In the genomic region with DNA sequence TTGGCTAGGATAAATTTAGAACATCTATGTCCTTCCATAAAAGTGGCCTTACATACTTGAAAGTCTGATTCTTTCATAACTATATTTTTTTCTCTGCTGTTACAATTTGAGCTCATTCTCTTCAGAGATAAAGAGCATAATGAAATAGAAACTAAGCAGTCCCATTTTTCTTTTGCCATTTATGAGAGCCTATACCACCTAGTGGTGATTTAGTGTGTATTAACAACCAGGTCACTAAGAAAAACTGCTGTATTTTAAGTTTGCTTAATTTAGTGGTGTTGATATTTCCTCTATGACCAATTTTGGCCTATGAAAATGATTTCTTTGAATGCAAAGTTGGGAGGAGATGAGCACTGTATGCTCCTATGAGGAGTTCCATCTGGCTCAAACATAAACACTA, we compare ENCODE assay signal across 13 cellular contexts.
DNase-seq lines count a peak whose midpoint lies in the region; ATAC-seq and TF ChIP-seq lines count a peak whose summit lies in the region.
"Had no signal": no experiment of that assay in that cellular context is flagged by ENCODE, and none has a peak within 500 bp of the region (broad histone marks: within the 10 kb centered on the region; RNA-seq: fewer than 3 reads in every experiment).

No MANE protein-coding gene starts in this region.

- TF ChIP-seq CTCF in OCI-LY1 (IDR thresholded peaks at IDR 0.05; ENCODE audit: low read length): peak; percentile 54; the same call in 1 of the 2 replicates
- TF ChIP-seq CTCF in kidney epithelial cell (IDR thresholded peaks at IDR 0.05; ENCODE audit: insufficient read depth, low read length, poor library complexity, severe bottlenecking): peak; percentile 2

- no peaks in the 10 kb centered on the region for H4K20me1 ChIP-seq in OCI-LY1 (ENCODE audit: insufficient read depth, low read length)

- H3K79me2 ChIP-seq in OCI-LY1 (ENCODE audit: insufficient read depth, low read length): no peaks in the 10 kb centered on the region

- H3K4me2 ChIP-seq in OCI-LY1 (ENCODE audit: low read length): no peak overlapping the region

- H3K36me3 ChIP-seq in OCI-LY1 (ENCODE audit: insufficient read depth, low read length): no peaks in the 10 kb centered on the region
- no peaks in the 10 kb centered on the region for H3K36me3 ChIP-seq in kidney epithelial cell (ENCODE audit: control insufficient read depth, insufficient read depth, low read length)
- H3K36me3 ChIP-seq: SJSA1, thyroid gland had no signal

- no peak for DNase-seq in kidney epithelial cell (ENCODE audit: low read depth)
- DNase-seq in left cardiac atrium: no peak
- DNase-seq: activated CD4-positive, alpha-beta T cell treated with anti-CD3 and anti-CD28 coated beads, Interleukin-2, amount 50 U/mL, for 48 hours; activated naive CD4-positive, alpha-beta T cell treated with anti-CD3 and anti-CD28 coated beads for 36 hours; dermis blood vessel endothelial cell; DMS153; thyroid gland had no signal

- H3K9me2 ChIP-seq in OCI-LY1 (ENCODE audit: low read depth, low read length): no peaks in the 10 kb centered on the region

- H2AFZ ChIP-seq in OCI-LY1 (ENCODE audit: low read length): no peak overlapping the region

- no peaks in the 10 kb centered on the region for H3K27me3 ChIP-seq in OCI-LY1 (ENCODE audit: insufficient read depth, low read length)
- H3K27me3 ChIP-seq in kidney epithelial cell (ENCODE audit: control insufficient read depth, insufficient read depth, low read length): no peaks in the 10 kb centered on the region
- H3K27me3 ChIP-seq: SJSA1, thyroid gland had no signal

- no peak overlapping the region for H3K4me3 ChIP-seq in OCI-LY1 (ENCODE audit: low read depth, low read length, poor library complexity, severe bottlenecking)
- H3K4me3 ChIP-seq in kidney epithelial cell (ENCODE audit: low read depth, low read length): no peak overlapping the region
- H3K4me3 ChIP-seq: SJSA1, thyroid gland had no signal

- intact Hi-C loops in left cardiac atrium (cut with DNase I): no loop called here

- no peaks in the 10 kb centered on the region for H3K9me3 ChIP-seq in OCI-LY1 (ENCODE audit: low read length)
- H3K9me3 ChIP-seq: SJSA1, thyroid gland had no signal

- H3K27ac ChIP-seq in OCI-LY1 (ENCODE audit: low read depth, low read length, poor library complexity, severe bottlenecking): no peak overlapping the region
- H3K27ac ChIP-seq: SJSA1, thyroid gland had no signal

- ATAC-seq in GM18511 (IDR thresholded peaks at IDR 0.05; ENCODE audit: unreplicated experiment) (peak; percentile 77), HG03442 (IDR thresholded peaks at IDR 0.05; ENCODE audit: unreplicated experiment) (peak; percentile 57), GM21786 (IDR thresholded peaks at IDR 0.05; ENCODE audit: unreplicated experiment) (no peak), HG03571 (IDR thresholded peaks at IDR 0.05; ENCODE audit: unreplicated experiment) (no peak), left cardiac atrium (no peak)

- no peaks in the 10 kb centered on the region for H3F3A ChIP-seq in OCI-LY1 (ENCODE audit: insufficient read depth, low read length)

- no peak overlapping the region for H3K9ac ChIP-seq in OCI-LY1 (ENCODE audit: low read length)

- H3K4me1 ChIP-seq in OCI-LY1 (ENCODE audit: insufficient read depth, low read length, severe bottlenecking): no peaks in the 10 kb centered on the region
- H3K4me1 ChIP-seq: SJSA1, thyroid gland had no signal

Comparison
In these comparisons a context has a peak if more than half of its experiments do, and no peak if none do; other contexts are left out.
1. ATAC-seq: peak in GM18511 (single experiment) and HG03442 (single experiment); none in GM21786 (single experiment), HG03571 (single experiment) and left cardiac atrium (0 of 2).